In the genomic region with DNA sequence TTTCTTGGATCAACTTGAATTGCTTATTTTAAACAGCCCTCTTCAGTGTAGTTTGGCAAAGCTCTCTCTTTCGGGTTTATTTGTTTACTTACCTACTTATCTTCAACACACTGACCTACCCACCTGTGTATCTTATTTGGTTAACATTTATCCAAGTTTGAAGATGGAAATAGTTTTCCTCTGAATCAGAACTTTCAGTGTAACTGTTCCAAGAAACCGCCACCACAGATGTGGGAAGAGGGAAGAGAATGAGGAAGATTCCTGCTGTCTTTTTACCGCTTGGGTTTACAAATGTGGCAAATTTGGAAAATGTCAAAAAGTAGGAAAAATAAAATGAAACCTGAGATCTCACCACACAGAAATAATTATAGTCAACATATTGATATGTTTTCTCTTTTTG, we compare ENCODE assay signal across 14 cellular contexts.
DNase-seq lines count a peak whose midpoint lies in the region; ATAC-seq and TF ChIP-seq lines count a peak whose summit lies in the region.
"Had no signal": no experiment of that assay in that cellular context is flagged by ENCODE, and none has a peak within 500 bp of the region (broad histone marks: within the 10 kb centered on the region; RNA-seq: fewer than 3 reads in every experiment).

No MANE protein-coding gene starts in this region.

- no peaks in the 10 kb centered on the region for H3K36me3 ChIP-seq in RWPE2 (ENCODE audit: low read depth)
- H3K36me3 ChIP-seq: esophagus squamous epithelium, transverse colon had no signal

- H3K9me3 ChIP-seq in RWPE2 (ENCODE audit: severe bottlenecking), result no peaks in the 10 kb centered on the region
- H3K9me3 ChIP-seq: transverse colon had no signal

- ATAC-seq in RWPE2 (ENCODE audit: low read depth), result peak; percentile 38; the same call in 2 of the 3 replicates
- ATAC-seq in foreskin keratinocyte, result no peak
- ATAC-seq in HG03095 (IDR thresholded peaks at IDR 0.05; ENCODE audit: unreplicated experiment), result no peak

- H3K27ac ChIP-seq in RWPE2 (ENCODE audit: poor library complexity, severe bottlenecking), result peak overlapping the region; percentile 97
- no peak overlapping the region for H3K27ac ChIP-seq in foreskin keratinocyte
- H3K27ac ChIP-seq: esophagus squamous epithelium, transverse colon had no signal

- H3K4me3 Mint-ChIP-seq in type B pancreatic cell, result peak overlapping the region; percentile 24
- H3K4me3 Mint-ChIP-seq: activated CD4-positive, alpha-beta memory T cell treated with anti-CD3 and anti-CD28 coated beads for 36 hours; T-helper 1 cell treated with Interleukin-12 subunit alpha and Interleukin-12 subunit beta and Interleukin-4 antibody, amounts not matched to agents 30 μg/mL and 1 μg/mL, for 36 hours had no signal

- H3K27me3 Mint-ChIP-seq in type B pancreatic cell, result no peaks in the 10 kb centered on the region
- H3K27me3 Mint-ChIP-seq: activated CD4-positive, alpha-beta memory T cell treated with anti-CD3 and anti-CD28 coated beads for 36 hours had no signal

- no peaks in the 10 kb centered on the region for H3K27me3 ChIP-seq in RWPE2 (ENCODE audit: insufficient read depth, poor library complexity, severe bottlenecking)
- no peaks in the 10 kb centered on the region for H3K27me3 ChIP-seq in foreskin keratinocyte
- H3K27me3 ChIP-seq: esophagus squamous epithelium, transverse colon had no signal

- peaks cover 49% of the 10 kb centered on the region for H3K4me1 Mint-ChIP-seq in type B pancreatic cell (ENCODE audit: unreplicated experiment)

- TF ChIP-seq CTCF in RWPE2 (IDR thresholded peaks at IDR 0.05; ENCODE audit: poor library complexity, severe bottlenecking) (no peak), foreskin keratinocyte (conservative IDR thresholded peaks at IDR 0.05) (no peak), type B pancreatic cell (conservative IDR thresholded peaks at IDR 0.05) (no peak)

- H3K36me3 Mint-ChIP-seq in type B pancreatic cell, result peaks cover 25% of the 10 kb centered on the region

- no peak overlapping the region for H3K4me3 ChIP-seq in RWPE2 (ENCODE audit: severe bottlenecking)
- H3K4me3 ChIP-seq: esophagus squamous epithelium, transverse colon had no signal

- no peaks in the 10 kb centered on the region for H3K9me3 Mint-ChIP-seq in type B pancreatic cell

- peak; percentile 52 for DNase-seq in NCI-H1105 treated with DMSO at 0.1 percent for 48 hours (lab: John Stamatoyannopoulos, UW)
- no peak for DNase-seq in NCI-H1105 (lab: John Stamatoyannopoulos, UW)
- no peak for DNase-seq in RWPE2 (ENCODE audit: low spot score)
- DNase-seq in foreskin keratinocyte, result peak; percentile 57 to 73
- DNase-seq in type B pancreatic cell (ENCODE audit: extremely low spot score, unreplicated experiment), result no peak
- no peak for DNase-seq in T-helper 9 cell
- DNase-seq in amygdala (lab: John Stamatoyannopoulos, UW), result no peak
- DNase-seq: activated CD4-positive, alpha-beta memory T cell treated with anti-CD3 and anti-CD28 coated beads for 36 hours; activated gamma-delta T cell; esophagus squamous epithelium; NCI-H2081; transverse colon had no signal

- H3K4me1 ChIP-seq in RWPE2 (ENCODE audit: insufficient read depth, poor library complexity, severe bottlenecking) (peaks cover 66% of the 10 kb centered on the region), foreskin keratinocyte (peaks cover 50% of the 10 kb centered on the region)

- H3K27ac Mint-ChIP-seq in type B pancreatic cell, result no peak overlapping the region
- H3K27ac Mint-ChIP-seq: activated CD4-positive, alpha-beta memory T cell treated with anti-CD3 and anti-CD28 coated beads for 36 hours; T-helper 1 cell treated with Interleukin-12 subunit alpha and Interleukin-12 subunit beta and Interleukin-4 antibody, amounts not matched to agents 30 μg/mL and 1 μg/mL, for 36 hours had no signal

Comparison
In these comparisons a context has a peak if more than half of its experiments do, and no peak if none do; other contexts are left out.
1. DNase-seq: peak in NCI-H1105 treated with DMSO at 0.1 percent for 48 hours (single experiment) and foreskin keratinocyte (2 of 2); none in NCI-H1105 (single experiment), RWPE2 (single experiment), type B pancreatic cell (single experiment), T-helper 9 cell (single experiment) and amygdala (0 of 56).